In genomic region chrX:154473683-154474082, GRCh38 we compare ENCODE assay signal across 14 cellular contexts. TPM values are rescaled to one million over a fixed set of nuclear protein-coding genes. Genes with fewer than 3 reads are reported as not detected.
A peak's percentile ranks its signal among the peaks of the same experiment; 100 is the strongest.
DNase-seq lines count a peak whose midpoint lies in the region; ATAC-seq and TF ChIP-seq lines count a peak whose summit lies in the region.
"Had no signal": no experiment of that assay in that cellular context is flagged by ENCODE, and none has a peak within 500 bp of the region (broad histone marks: within the 10 kb centered on the region; RNA-seq: fewer than 3 reads in every experiment).

No MANE protein-coding gene starts in this region.

- no peak for TF ChIP-seq CTCF in HEK293 (tag by site-specific recombination; IDR thresholded peaks at IDR 0.05)
- no peak for TF ChIP-seq CTCF in progenitor cell of endocrine pancreas (IDR thresholded peaks at IDR 0.05; ENCODE audit: unreplicated experiment)

- peaks cover 0 to 50% of the 10 kb centered on the region in 2 experiments; a peak in 2 of 3 replicates for H3K36me3 ChIP-seq in HEK293 (ENCODE audit: control insufficient read depth in 2 of 2, insufficient read depth in 1 of 2, low read length in 2 of 2)

- H3K27ac ChIP-seq in HEK293 (ENCODE audit: extremely low read depth, low read depth, low read length) = no peak overlapping the region

- POLR2A ChIA-PET in HEK293 (lab: Yijun Ruan, JAX) = no interaction called here
- POLR2A ChIA-PET in activated CD4-positive, alpha-beta memory T cell treated with anti-CD3 and anti-CD28 coated beads, Interleukin-2, amount 10 ng/mL, durations not matched to agents 7 days and 5 days (lab: Charles Lee) = no interaction called here

- DNase-seq in activated CD8-positive, alpha-beta memory T cell treated with anti-CD3 and anti-CD28 coated beads, Interleukin-2, amount 10 ng/mL, durations not matched to agents 7 days and 5 days = no peak
- DNase-seq in activated CD8-positive, alpha-beta memory T cell treated with anti-CD3 and anti-CD28 coated beads, Interleukin-2, amount 50 U/mL, for 4 hours = no peak
- DNase-seq in activated CD4-positive, alpha-beta memory T cell treated with anti-CD3 and anti-CD28 coated beads, Interleukin-2, amount 10 ng/mL, durations not matched to agents 7 days and 5 days = no peak
- DNase-seq in progenitor cell of endocrine pancreas (ENCODE audit: low spot score, unreplicated experiment) (no peak), A172 (ENCODE audit: low spot score) (no peak), hepatic stellate cell (ENCODE audit: low spot score) (no peak)
- DNase-seq: C1 segment of cervical spinal cord; CD4-positive, alpha-beta T cell; DMS79; HCEC 1CT had no signal

- H3K27ac Mint-ChIP-seq in activated CD8-positive, alpha-beta memory T cell treated with anti-CD3 and anti-CD28 coated beads, Interleukin-2, amount 10 ng/mL, durations not matched to agents 7 days and 5 days = peak overlapping the region; percentile 38
- H3K27ac Mint-ChIP-seq in activated CD4-positive, alpha-beta memory T cell treated with anti-CD3 and anti-CD28 coated beads, Interleukin-2, amount 10 ng/mL, durations not matched to agents 7 days and 5 days = peak overlapping the region; percentile 26
- H3K27ac Mint-ChIP-seq in progenitor cell of endocrine pancreas = peak overlapping the region; percentile 89
- H3K27ac Mint-ChIP-seq: B cell; CD4-positive, alpha-beta T cell had no signal

- no peaks in the 10 kb centered on the region for H3K9me3 Mint-ChIP-seq in activated CD8-positive, alpha-beta memory T cell treated with anti-CD3 and anti-CD28 coated beads, Interleukin-2, amount 10 ng/mL, durations not matched to agents 7 days and 5 days (ENCODE audit: low read depth)
- no peaks in the 10 kb centered on the region for H3K9me3 Mint-ChIP-seq in activated CD4-positive, alpha-beta memory T cell treated with anti-CD3 and anti-CD28 coated beads, Interleukin-2, amount 10 ng/mL, durations not matched to agents 7 days and 5 days
- no peaks in the 10 kb centered on the region for H3K9me3 Mint-ChIP-seq in progenitor cell of endocrine pancreas (ENCODE audit: low read depth)
- H3K9me3 Mint-ChIP-seq: CD4-positive, alpha-beta T cell had no signal

- CTCF ChIA-PET in activated CD8-positive, alpha-beta memory T cell treated with anti-CD3 and anti-CD28 coated beads, Interleukin-2, amount 10 ng/mL, durations not matched to agents 7 days and 5 days (lab: Charles Lee) = no interaction called here
- CTCF ChIA-PET in HEK293 (lab: Yijun Ruan, JAX) = interaction anchor here (0.6 to 1.1 kb wide), 4 partner anchors 13 to 174 kb away, joined by 3 to 5 read pairs (median 4); partner anchors contain the start of gene UBL4A
- CTCF ChIA-PET in activated CD4-positive, alpha-beta memory T cell treated with anti-CD3 and anti-CD28 coated beads, Interleukin-2, amount 10 ng/mL, durations not matched to agents 7 days and 5 days (lab: Charles Lee) = no interaction called here

- peaks cover 5% of the 10 kb centered on the region for H3K36me3 Mint-ChIP-seq in activated CD8-positive, alpha-beta memory T cell treated with anti-CD3 and anti-CD28 coated beads, Interleukin-2, amount 10 ng/mL, durations not matched to agents 7 days and 5 days
- H3K36me3 Mint-ChIP-seq in activated CD4-positive, alpha-beta memory T cell treated with anti-CD3 and anti-CD28 coated beads, Interleukin-2, amount 10 ng/mL, durations not matched to agents 7 days and 5 days (ENCODE audit: low read depth) = peaks cover 14% of the 10 kb centered on the region
- peaks cover 6% of the 10 kb centered on the region for H3K36me3 Mint-ChIP-seq in progenitor cell of endocrine pancreas (ENCODE audit: insufficient read depth)

- no peaks in the 10 kb centered on the region; the same call in 1 of the 2 replicates for H3K4me1 ChIP-seq in HEK293 (ENCODE audit: control insufficient read depth, insufficient read depth, low read length)

- H3K4me3 Mint-ChIP-seq in activated CD8-positive, alpha-beta memory T cell treated with anti-CD3 and anti-CD28 coated beads, Interleukin-2, amount 10 ng/mL, durations not matched to agents 7 days and 5 days = no peak overlapping the region
- H3K4me3 Mint-ChIP-seq in activated CD4-positive, alpha-beta memory T cell treated with anti-CD3 and anti-CD28 coated beads, Interleukin-2, amount 10 ng/mL, durations not matched to agents 7 days and 5 days = no peak overlapping the region
- no peak overlapping the region for H3K4me3 Mint-ChIP-seq in progenitor cell of endocrine pancreas (ENCODE audit: low read depth)
- H3K4me3 Mint-ChIP-seq: B cell; CD4-positive, alpha-beta T cell had no signal

- peaks cover 23% of the 10 kb centered on the region for H3K4me1 Mint-ChIP-seq in activated CD8-positive, alpha-beta memory T cell treated with anti-CD3 and anti-CD28 coated beads, Interleukin-2, amount 10 ng/mL, durations not matched to agents 7 days and 5 days
- H3K4me1 Mint-ChIP-seq in activated CD4-positive, alpha-beta memory T cell treated with anti-CD3 and anti-CD28 coated beads, Interleukin-2, amount 10 ng/mL, durations not matched to agents 7 days and 5 days = peaks cover 17% of the 10 kb centered on the region
- H3K4me1 Mint-ChIP-seq in progenitor cell of endocrine pancreas (ENCODE audit: low read depth) = no peaks in the 10 kb centered on the region

- no peak overlapping the region for H3K4me3 ChIP-seq in HEK293 (ENCODE audit: low read depth, low read length)
- H3K4me3 ChIP-seq: GM12878 had no signal

- H3K27me3 Mint-ChIP-seq in activated CD8-positive, alpha-beta memory T cell treated with anti-CD3 and anti-CD28 coated beads, Interleukin-2, amount 10 ng/mL, durations not matched to agents 7 days and 5 days = no peaks in the 10 kb centered on the region
- no peaks in the 10 kb centered on the region for H3K27me3 Mint-ChIP-seq in activated CD4-positive, alpha-beta memory T cell treated with anti-CD3 and anti-CD28 coated beads, Interleukin-2, amount 10 ng/mL, durations not matched to agents 7 days and 5 days
- H3K27me3 Mint-ChIP-seq in progenitor cell of endocrine pancreas = no peaks in the 10 kb centered on the region
- H3K27me3 Mint-ChIP-seq: B cell; CD4-positive, alpha-beta T cell had no signal

- H3K9me3 ChIP-seq in HEK293 (ENCODE audit: control insufficient read depth, insufficient read depth, low read depth, low read length) = no peaks in the 10 kb centered on the region

- no peak for ATAC-seq in activated CD8-positive, alpha-beta memory T cell treated with anti-CD3 and anti-CD28 coated beads, Interleukin-2, amount 10 ng/mL, durations not matched to agents 7 days and 5 days
- no peak for ATAC-seq in HG02623 (IDR thresholded peaks at IDR 0.05; ENCODE audit: unreplicated experiment)
- ATAC-seq: GM12878 had no signal

TF ChIP-seq in HEK293, 187 proteins besides CTCF, POLR2A, EP300 and RAD21 (continues in another document):
- no peak for TF ChIP-seq ZNF623 (tag by site-specific recombination; IDR thresholded peaks at IDR 0.05)
- TF ChIP-seq ZBTB49 (tag by site-specific recombination; IDR thresholded peaks at IDR 0.05; ENCODE audit: low read depth) = no peak

RNA-seq across cellular contexts. Expression of gene LAGE3, which starts 5.4 kb away (rescaled TPM):
- total RNA-seq in activated CD8-positive, alpha-beta memory T cell treated with anti-CD3 and anti-CD28 coated beads, Interleukin-2, amount 10 ng/mL, durations not matched to agents 7 days and 5 days = 10 to 100 TPM; 38.8 to 39.0 TPM
- total RNA-seq in activated CD4-positive, alpha-beta memory T cell treated with anti-CD3 and anti-CD28 coated beads, Interleukin-2, amount 10 ng/mL, durations not matched to agents 7 days and 5 days = 10 to 100 TPM; 28.1 to 29.9 TPM
- 12.8 and 13.5 TPM in 2 replicates for total RNA-seq in progenitor cell of endocrine pancreas
- 70.5 and 109 TPM in 2 replicates for total RNA-seq in A172 (2014; rRNA removed; shearing (Covaris generic))

RNA-seq across cellular contexts. Expression of gene UBL4A, which starts 12.7 kb away (rescaled TPM):
- total RNA-seq in activated CD8-positive, alpha-beta memory T cell treated with anti-CD3 and anti-CD28 coated beads, Interleukin-2, amount 10 ng/mL, durations not matched to agents 7 days and 5 days = 10 to 100 TPM; 48.1 to 53.2 TPM
- 10 to 100 TPM; 44.5 to 47.3 TPM for total RNA-seq in activated CD4-positive, alpha-beta memory T cell treated with anti-CD3 and anti-CD28 coated beads, Interleukin-2, amount 10 ng/mL, durations not matched to agents 7 days and 5 days
- 17.7 and 20.0 TPM in 2 replicates for total RNA-seq in progenitor cell of endocrine pancreas
- 116 and 139 TPM in 2 replicates for total RNA-seq in A172 (2014; rRNA removed; shearing (Covaris generic))

RNA-seq across cellular contexts. Expression of gene PLXNA3, which starts 15.6 kb away (rescaled TPM):
- total RNA-seq in activated CD8-positive, alpha-beta memory T cell treated with anti-CD3 and anti-CD28 coated beads, Interleukin-2, amount 10 ng/mL, durations not matched to agents 7 days and 5 days = 10 to 100 TPM; 42.3 to 48.5 TPM
- 10 to 100 TPM; 49.3 to 52.8 TPM for total RNA-seq in activated CD4-positive, alpha-beta memory T cell treated with anti-CD3 and anti-CD28 coated beads, Interleukin-2, amount 10 ng/mL, durations not matched to agents 7 days and 5 days
- 135 and 148 TPM in 2 replicates for total RNA-seq in progenitor cell of endocrine pancreas
- total RNA-seq in A172 (2014; rRNA removed; shearing (Covaris generic)) = 9.7 and 14.3 TPM in 2 replicates

RNA-seq across cellular contexts. Expression of gene SLC10A3, which starts 16.7 kb away (rescaled TPM):
- total RNA-seq in activated CD8-positive, alpha-beta memory T cell treated with anti-CD3 and anti-CD28 coated beads, Interleukin-2, amount 10 ng/mL, durations not matched to agents 7 days and 5 days = 10 to 100 TPM; 24.3 to 24.9 TPM
- total RNA-seq in activated CD4-positive, alpha-beta memory T cell treated with anti-CD3 and anti-CD28 coated beads, Interleukin-2, amount 10 ng/mL, durations not matched to agents 7 days and 5 days = 10 to 100 TPM; 27.0 to 27.6 TPM
- total RNA-seq in progenitor cell of endocrine pancreas = 10.4 and 10.9 TPM in 2 replicates
- 51.9 and 63.9 TPM in 2 replicates for total RNA-seq in A172 (2014; rRNA removed; shearing (Covaris generic))

RNA-seq across cellular contexts. Expression of gene FAM50A, which starts 29.7 kb away (rescaled TPM):
- 10 to 100 TPM; 66.2 to 70.5 TPM for total RNA-seq in activated CD8-positive, alpha-beta memory T cell treated with anti-CD3 and anti-CD28 coated beads, Interleukin-2, amount 10 ng/mL, durations not matched to agents 7 days and 5 days
- total RNA-seq in activated CD4-positive, alpha-beta memory T cell treated with anti-CD3 and anti-CD28 coated beads, Interleukin-2, amount 10 ng/mL, durations not matched to agents 7 days and 5 days = 10 to 100 TPM; 62.4 to 65.4 TPM
- 65.8 and 66.7 TPM in 2 replicates for total RNA-seq in progenitor cell of endocrine pancreas
- total RNA-seq in A172 (2014; rRNA removed; shearing (Covaris generic)) = 110 and 137 TPM in 2 replicates

Comparison
In these comparisons a context has a peak if more than half of its experiments do, and no peak if none do; other contexts are left out.
1. H3K27ac Mint-ChIP-seq: peak in every context shown above with its lines; median percentile 89 in progenitor cell of endocrine pancreas; 38 in activated CD8-positive, alpha-beta memory T cell treated with anti-CD3 and anti-CD28 coated beads, Interleukin-2, amount 10 ng/mL, durations not matched to agents 7 days and 5 days; 26 in activated CD4-positive, alpha-beta memory T cell treated with anti-CD3 and anti-CD28 coated beads, Interleukin-2, amount 10 ng/mL, durations not matched to agents 7 days and 5 days.